In genomic region chr3:56321383-56321782, GRCh38 we compare ENCODE assay signal across 23 cellular contexts.
"Had no signal": no experiment of that assay in that cellular context is flagged by ENCODE, and none has a peak within 500 bp of the region (broad histone marks: within the 10 kb centered on the region; RNA-seq: fewer than 3 reads in every experiment).

No MANE protein-coding gene starts in this region.

- H3K4me1 ChIP-seq: esophagus squamous epithelium, tibial nerve had no signal

- H3K9me3 ChIP-seq: esophagus squamous epithelium, spleen, tibial nerve had no signal

- H3K9me3 Mint-ChIP-seq: activated CD4-positive, alpha-beta memory T cell treated with anti-CD3 and anti-CD28 coated beads for 36 hours; activated CD4-positive, alpha-beta T cell treated with anti-CD3 and anti-CD28 coated beads, Interleukin-2, amount 10 ng/mL, durations not matched to agents 24 days and 14 days; activated naive CD4-positive, alpha-beta T cell treated with anti-CD3 and anti-CD28 coated beads for 36 hours; activated naive CD8-positive, alpha-beta T cell treated with anti-CD3 and anti-CD28 coated beads, Interleukin-2, amount 10 ng/mL, durations not matched to agents 7 days and 5 days; activated T-helper 1 cell treated with anti-CD3 and anti-CD28 coated beads, Interleukin-12 subunit alpha, Interleukin-12 subunit beta, Interleukin-2, Interleukin-4 antibody, amounts not matched to agents 30 ng/mL and 10 ng/mL and 1 ng/mL, durations not matched to agents 14 hours and 24 hours and 36 hours; central memory CD8-positive, alpha-beta T cell; dendritic cell treated with granulocyte-macrophage colony-stimulating factor and Interleukin-4, amounts not matched to agents 40 ng/mL and 50 ng/mL, for 4 days; natural killer cell had no signal

- H3K36me3 ChIP-seq: brain microvascular endothelial cell, esophagus squamous epithelium, spleen, tibial nerve had no signal

- H3K27me3 Mint-ChIP-seq: central memory CD8-positive, alpha-beta T cell had no signal

- H3K36me3 Mint-ChIP-seq: activated CD4-positive, alpha-beta memory T cell treated with anti-CD3 and anti-CD28 coated beads for 36 hours; activated naive CD8-positive, alpha-beta T cell treated with anti-CD3 and anti-CD28 coated beads, Interleukin-2, amount 10 ng/mL, durations not matched to agents 7 days and 5 days; natural killer cell had no signal

- H3K4me3 Mint-ChIP-seq: activated CD4-positive, alpha-beta memory T cell treated with anti-CD3 and anti-CD28 coated beads for 36 hours; activated CD4-positive, alpha-beta T cell treated with anti-CD3 and anti-CD28 coated beads, Interleukin-2, amount 10 ng/mL, durations not matched to agents 24 days and 14 days; activated naive CD4-positive, alpha-beta T cell treated with anti-CD3 and anti-CD28 coated beads for 36 hours; activated naive CD8-positive, alpha-beta T cell treated with anti-CD3 and anti-CD28 coated beads, Interleukin-2, amount 10 ng/mL, durations not matched to agents 7 days and 5 days; activated T-helper 1 cell treated with anti-CD3 and anti-CD28 coated beads, Interleukin-12 subunit alpha, Interleukin-12 subunit beta, Interleukin-2, Interleukin-4 antibody, amounts not matched to agents 30 ng/mL and 10 ng/mL and 1 ng/mL, durations not matched to agents 14 hours and 24 hours and 36 hours; central memory CD8-positive, alpha-beta T cell; dendritic cell treated with granulocyte-macrophage colony-stimulating factor and Interleukin-4, amounts not matched to agents 40 ng/mL and 50 ng/mL, for 4 days; natural killer cell had no signal

- H3K27ac Mint-ChIP-seq: activated CD4-positive, alpha-beta memory T cell treated with anti-CD3 and anti-CD28 coated beads for 36 hours; activated CD4-positive, alpha-beta T cell treated with anti-CD3 and anti-CD28 coated beads, Interleukin-2, amount 10 ng/mL, durations not matched to agents 24 days and 14 days; activated naive CD4-positive, alpha-beta T cell treated with anti-CD3 and anti-CD28 coated beads for 36 hours; activated naive CD8-positive, alpha-beta T cell treated with anti-CD3 and anti-CD28 coated beads, Interleukin-2, amount 10 ng/mL, durations not matched to agents 7 days and 5 days; activated T-helper 1 cell treated with anti-CD3 and anti-CD28 coated beads, Interleukin-12 subunit alpha, Interleukin-12 subunit beta, Interleukin-2, Interleukin-4 antibody, amounts not matched to agents 30 ng/mL and 10 ng/mL and 1 ng/mL, durations not matched to agents 14 hours and 24 hours and 36 hours; dendritic cell treated with granulocyte-macrophage colony-stimulating factor and Interleukin-4, amounts not matched to agents 40 ng/mL and 50 ng/mL, for 4 days; natural killer cell had no signal

- ATAC-seq: natural killer cell had no signal

- DNase-seq: activated CD4-positive, alpha-beta memory T cell treated with anti-CD3 and anti-CD28 coated beads for 36 hours; activated CD4-positive, alpha-beta T cell treated with anti-CD3 and anti-CD28 coated beads, Interleukin-2, amount 10 ng/mL, durations not matched to agents 24 days and 14 days; activated CD4-positive, CD25-positive, alpha-beta regulatory T cell treated with anti-CD3 and anti-CD28 coated beads, Interleukin-2, amount 50 U/mL, for 72 hours; activated CD8-positive, alpha-beta memory T cell treated with anti-CD3 and anti-CD28 coated beads, Interleukin-2, amount 50 U/mL, for 4 hours; activated effector memory CD4-positive, alpha-beta T cell treated with anti-CD3 and anti-CD28 coated beads, Interleukin-2, amount 50 U/mL, for 16 hours; activated naive CD4-positive, alpha-beta T cell treated with anti-CD3 and anti-CD28 coated beads for 36 hours; activated naive CD8-positive, alpha-beta T cell treated with anti-CD3 and anti-CD28 coated beads, Interleukin-2, amount 10 ng/mL, durations not matched to agents 7 days and 5 days; activated T-cell treated with anti-CD3 and anti-CD28 coated beads, Interleukin-2, amount 50 U/mL, for 1 hour; amniotic stem cell; brain microvascular endothelial cell; esophagus squamous epithelium; foreskin melanocyte; islet precursor cell; natural killer cell; posterior cingulate gyrus; right cardiac atrium; spleen; stimulated activated naive CD4-positive, alpha-beta T cell; T-helper 2 cell had no signal

- H3K4me3 ChIP-seq: esophagus squamous epithelium, spleen, tibial nerve had no signal

- H3K27ac ChIP-seq: brain microvascular endothelial cell, esophagus squamous epithelium, spleen, tibial nerve had no signal

- H3K4me1 Mint-ChIP-seq: activated CD4-positive, alpha-beta T cell treated with anti-CD3 and anti-CD28 coated beads, Interleukin-2, amount 10 ng/mL, durations not matched to agents 24 days and 14 days; activated naive CD8-positive, alpha-beta T cell treated with anti-CD3 and anti-CD28 coated beads, Interleukin-2, amount 10 ng/mL, durations not matched to agents 7 days and 5 days; central memory CD8-positive, alpha-beta T cell; natural killer cell had no signal

- H3K27me3 ChIP-seq: brain microvascular endothelial cell, esophagus squamous epithelium, spleen, tibial nerve had no signal
